Comparison of ENCODE assay signal across 8 cellular contexts in the genomic region with DNA sequence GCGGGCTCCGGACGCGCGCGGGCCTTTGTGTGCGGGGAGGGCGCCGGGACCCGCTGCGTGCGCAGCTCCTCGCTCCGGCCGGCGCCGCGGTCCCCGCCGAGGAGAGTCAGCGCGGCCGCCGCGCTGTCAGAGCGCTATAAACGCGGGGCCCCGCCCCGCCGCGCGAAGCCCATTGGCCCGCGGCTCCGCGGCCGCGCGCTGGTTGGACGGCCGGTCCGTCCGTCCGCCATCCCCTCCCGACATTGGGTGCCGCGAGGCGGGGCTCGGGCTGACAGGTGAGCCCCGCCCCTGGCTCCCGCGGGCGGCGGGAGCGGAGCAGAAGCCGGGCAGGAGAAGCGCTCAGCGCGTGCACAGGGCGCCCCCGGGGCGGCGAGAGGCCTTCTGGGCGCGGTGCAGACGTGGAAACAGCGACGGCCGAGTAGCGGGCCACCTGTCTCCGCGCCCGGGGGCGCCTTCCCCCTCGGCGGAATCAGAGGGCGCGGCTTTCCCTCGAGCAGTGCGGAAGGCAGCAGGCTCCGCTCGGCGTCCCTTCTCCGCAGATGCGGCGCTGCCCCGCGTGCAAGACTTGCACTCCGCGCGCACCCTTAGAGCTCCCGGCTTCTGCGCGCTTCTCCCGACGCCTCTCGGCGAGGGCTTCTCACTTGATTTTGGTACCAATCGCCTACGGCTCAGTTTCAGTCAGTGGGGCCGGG. TPM values are rescaled to one million over a fixed set of nuclear protein-coding genes. Genes with fewer than 3 reads are reported as not detected.
DNase-seq lines count a peak whose midpoint lies in the region; ATAC-seq lines count a peak whose summit lies in the region.

Gene EFNB2, minus strand, starts transcription at position 111 of the 692 bp plus-strand sequence. CDS start 698 bp downstream, outside the sequence.

- peaks cover 13% of the 10 kb centered on the region for H3K36me3 ChIP-seq in NT2/D1 (ENCODE audit: insufficient read depth, insufficient read length, low read length)

- peak within 1 kb of the TSS; percentile 83 for H3K9ac ChIP-seq in NT2/D1 (ENCODE audit: insufficient read length, low read depth)

- DNase-seq in Caki2 (ENCODE audit: low read depth) = peak; percentile 92
- peak; percentile 90 for DNase-seq in HPDE6-E6E7 (ENCODE audit: extremely low spot score)
- DNase-seq in NT2/D1 (ENCODE audit: low read depth, low spot score) = peak; percentile 87
- peak; percentile 81 for DNase-seq in activated T-cell treated with anti-CD3 and anti-CD28 coated beads for 24 hours (ENCODE audit: low read depth)
- DNase-seq in epidermal melanocyte (ENCODE audit: insufficient read length, low spot score) = peak; percentile 91
- peak; percentile 69 to 74 for DNase-seq in stimulated activated CD8-positive, alpha-beta memory T cell treated with anti-CD3 and anti-CD28 coated beads, Interleukin-2, amount 100 ng/mL, for 1 hour (ENCODE audit: low read depth in 2 of 2)

- in situ Hi-C loops in Caki2 (cut with HindIII; ENCODE audit: low pct_unique_long_range_greater_than_20kb, low sequenced_read_pairs) = no loop called here

- H3K9me3 ChIP-seq in NT2/D1 (ENCODE audit: insufficient read depth, low read length) = no peaks in the 10 kb centered on the region
- no peaks in the 10 kb centered on the region for H3K9me3 ChIP-seq in mononuclear cell (ENCODE audit: low read depth, low read length)

- peak; percentile 98 for ATAC-seq in GM19468 (IDR thresholded peaks at IDR 0.05; ENCODE audit: extremely low read depth, unreplicated experiment)

- no peaks in the 10 kb centered on the region for H3K27me3 ChIP-seq in NT2/D1 (ENCODE audit: insufficient read depth, insufficient read length)
- H3K27me3 ChIP-seq in mononuclear cell (ENCODE audit: insufficient read depth, low read length) = peaks cover 40% of the 10 kb centered on the region

- H3K4me3 ChIP-seq in NT2/D1 (ENCODE audit: insufficient read length, low read depth) (peak within 1 kb of the TSS; percentile 65), mononuclear cell (ENCODE audit: low read length) (peak within 1 kb of the TSS; percentile 49)

- H3K4me1 ChIP-seq in NT2/D1 (ENCODE audit: insufficient read depth, insufficient read length) (peaks cover 3% of the 10 kb centered on the region), mononuclear cell (ENCODE audit: insufficient read depth, low read length) (peaks cover 33% of the 10 kb centered on the region)

RNA-seq across cellular contexts. Expression of gene EFNB2, which starts in this region (rescaled TPM):
- total RNA-seq in Caki2 (2014; rRNA removed; shearing (Covaris generic); ENCODE audit: low replicate concordance) = 11.9 and 17.5 TPM in 2 replicates
- total RNA-seq in mononuclear cell = 0.21 TPM

Comparison
In these comparisons a context has a peak if more than half of its experiments do, and no peak if none do; other contexts are left out.
1. Peak in every context shown above with its lines: DNase-seq, ATAC-seq and H3K4me3 ChIP-seq.
2. RNA of gene EFNB2 (total RNA-seq): 11.9 to 17.5 TPM in Caki2; 0.21 TPM in mononuclear cell (single experiment); every median in the first group is over 10 times any median in the second.